1 cellular context compared by ENCODE assay signal in genomic region chr3:112646623-112647022, GRCh38.
TF ChIP-seq lines count a peak whose summit lies in the region.

No MANE protein-coding gene starts in this region.

TF ChIP-seq in SK-N-SH, 30 proteins besides CTCF, POLR2A, EP300 and RAD21 (continued from another document):
- TF ChIP-seq REST (IDR thresholded peaks at IDR 0.05; ENCODE audit: low read depth, low read length) (no peak), CHD2 (IDR thresholded peaks at IDR 0.05; ENCODE audit: low read length, partially characterized antibody) (no peak), USF2 (IDR thresholded peaks at IDR 0.05; ENCODE audit: borderline replicate concordance, low read depth, low read length) (no peak), TAF1 (IDR thresholded peaks at IDR 0.05; ENCODE audit: borderline replicate concordance, low read depth, low read length) (no peak), PBX3 (IDR thresholded peaks at IDR 0.05) (no peak), MAX (IDR thresholded peaks at IDR 0.05; ENCODE audit: low read depth) (no peak), NRF1 (IDR thresholded peaks at IDR 0.05; ENCODE audit: low read depth, low read length) (no peak), RFX5 (IDR thresholded peaks at IDR 0.05; ENCODE audit: low read length) (no peak), TCF12 (IDR thresholded peaks at IDR 0.05) (no peak), EZH2phosphoT487 (IDR thresholded peaks at IDR 0.05; ENCODE audit: borderline replicate concordance, low read depth) (no peak)
